17 cellular contexts compared by ENCODE assay signal in genomic region chr14:37973031-37973908, GRCh38.
DNase-seq lines count a peak whose midpoint lies in the region; ATAC-seq and TF ChIP-seq lines count a peak whose summit lies in the region.
"Had no signal": no experiment of that assay in that cellular context is flagged by ENCODE, and none has a peak within 500 bp of the region (broad histone marks: within the 10 kb centered on the region; RNA-seq: fewer than 3 reads in every experiment).

No MANE protein-coding gene starts in this region.

- intact Hi-C loops in CD14-positive monocyte (cut with micrococcal nuclease) = no loop called here

- peak; percentile 20 for DNase-seq in BJ (ENCODE audit: low read depth)
- DNase-seq in HCEC 1CT = peak; percentile 2
- DNase-seq in epithelial cell of proximal tubule (ENCODE audit: low read depth) = peak; percentile 13
- DNase-seq in kidney tubule cell (ENCODE audit: low spot score) = peak; percentile 61
- DNase-seq in CD14-positive monocyte (ENCODE audit: low spot score) = no peak
- DNase-seq in T-helper 2 cell = no peak
- no peak for DNase-seq in DMS153 (lab: John Stamatoyannopoulos, UW)
- DNase-seq: CD4-positive, alpha-beta memory T cell; DMS79; GDM1; NCI-H187 treated with DMSO at 0.1 percent for 48 hours; NCI-H2171; NCI-H446 treated with DMSO at 0.1 percent for 48 hours; NCI-H82 had no signal

- no peak overlapping the region for H3K4me3 Mint-ChIP-seq in CD14-positive monocyte
- H3K4me3 Mint-ChIP-seq: CD4-positive, alpha-beta memory T cell; IgD-negative memory B cell had no signal

- no peak for TF ChIP-seq CTCF in BJ (IDR thresholded peaks at IDR 0.05; ENCODE audit: insufficient read depth, low read depth, low read length)
- no peak for TF ChIP-seq CTCF in epithelial cell of proximal tubule (conservative IDR thresholded peaks at IDR 0.05; ENCODE audit: low read depth, low read length)
- no peak for TF ChIP-seq CTCF in CD14-positive monocyte (IDR thresholded peaks at IDR 0.05)

- H3K27ac Mint-ChIP-seq in CD14-positive monocyte = no peak overlapping the region
- H3K27ac Mint-ChIP-seq: IgD-negative memory B cell had no signal

- H3K36me3 Mint-ChIP-seq in CD14-positive monocyte = no peaks in the 10 kb centered on the region
- H3K36me3 Mint-ChIP-seq: CD4-positive, alpha-beta memory T cell; IgD-negative memory B cell had no signal

- CTCF ChIA-PET in BJ (lab: Yijun Ruan, JAX) = interaction anchor here (0.6 to 2.0 kb wide), 4 partner anchors 12 to 881 kb away, joined by 3 to 8 read pairs (median 3); no protein-coding TSS in a partner anchor

- no peaks in the 10 kb centered on the region for H3K27me3 ChIP-seq in BJ (ENCODE audit: control insufficient read depth, insufficient read depth, low read length)

- H3K4me3 ChIP-seq in BJ (ENCODE audit: low read depth, low read length) = no peak overlapping the region
- no peak overlapping the region for H3K4me3 ChIP-seq in epithelial cell of proximal tubule (ENCODE audit: low read depth, low read length)

- ATAC-seq in HG02610 (IDR thresholded peaks at IDR 0.05; ENCODE audit: unreplicated experiment) = no peak
- ATAC-seq: Right ventricle myocardium inferior had no signal

- no peaks in the 10 kb centered on the region for H3K36me3 ChIP-seq in BJ (ENCODE audit: control insufficient read depth, insufficient read depth, low read length)

- peaks cover 0 to 4% (median 4%) of the 10 kb centered on the region in 7 donors for H3K9me3 Mint-ChIP-seq in CD14-positive monocyte

- POLR2A ChIA-PET in BJ (lab: Charles Lee) = no interaction called here

- no peaks in the 10 kb centered on the region for H3K4me1 Mint-ChIP-seq in CD14-positive monocyte
- H3K4me1 Mint-ChIP-seq: IgD-negative memory B cell had no signal

- peaks cover 0 to 1% (median 0%) of the 10 kb centered on the region in 3 donors for H3K27me3 Mint-ChIP-seq in CD14-positive monocyte (ENCODE audit: low read depth in 3 of 3)
- H3K27me3 Mint-ChIP-seq: IgD-negative memory B cell had no signal

Comparison
In these comparisons a context has a peak if more than half of its experiments do, and no peak if none do; other contexts are left out.
1. DNase-seq: peak in BJ (single experiment), HCEC 1CT (single experiment), epithelial cell of proximal tubule (single experiment) and kidney tubule cell (single experiment); none in CD14-positive monocyte (single experiment), T-helper 2 cell (0 of 5) and DMS153 (single experiment).